ENCODE assay signal across 22 cellular contexts in genomic region chr7:158056761-158057160, GRCh38.
DNase-seq lines count a peak whose midpoint lies in the region; ATAC-seq and TF ChIP-seq lines count a peak whose summit lies in the region.
"Had no signal": no experiment of that assay in that cellular context is flagged by ENCODE, and none has a peak within 500 bp of the region (broad histone marks: within the 10 kb centered on the region; RNA-seq: fewer than 3 reads in every experiment).

No MANE protein-coding gene starts in this region.

- H3K9me3 Mint-ChIP-seq in chondrocyte (ENCODE audit: low read depth) = peaks cover 18% of the 10 kb centered on the region

- no peak overlapping the region for H3K27ac Mint-ChIP-seq in chondrocyte (ENCODE audit: unreplicated experiment)
- H3K27ac Mint-ChIP-seq: CD4-positive, CD25-positive, alpha-beta regulatory T cell; HFFc6 had no signal

- H3K4me3 ChIP-seq in left lung (no peak overlapping the region), upper lobe of right lung (no peak overlapping the region)
- H3K4me3 ChIP-seq: GM12878 had no signal

- no peaks in the 10 kb centered on the region for H3K4me1 Mint-ChIP-seq in chondrocyte (ENCODE audit: low read depth)
- H3K4me1 Mint-ChIP-seq: CD4-positive, CD25-positive, alpha-beta regulatory T cell; CD8-positive, alpha-beta memory T cell had no signal

- H3K4me1 ChIP-seq in left lung (no peaks in the 10 kb centered on the region), upper lobe of right lung (no peaks in the 10 kb centered on the region)
- H3K4me1 ChIP-seq: BE2C had no signal

- no peak for ATAC-seq in left lung
- no peak for ATAC-seq in upper lobe of right lung
- ATAC-seq in HG03039 (IDR thresholded peaks at IDR 0.05; ENCODE audit: unreplicated experiment) = no peak
- ATAC-seq: GM12878, HCT116 had no signal

- TF ChIP-seq CTCF in chondrocyte (IDR thresholded peaks at IDR 0.05) (no peak), left lung (IDR thresholded peaks at IDR 0.05) (no peak), upper lobe of right lung (IDR thresholded peaks at IDR 0.05) (no peak)

- H3K36me3 Mint-ChIP-seq in chondrocyte (ENCODE audit: low read depth) = no peaks in the 10 kb centered on the region
- H3K36me3 Mint-ChIP-seq: CD4-positive, CD25-positive, alpha-beta regulatory T cell; CD8-positive, alpha-beta memory T cell had no signal

- H3K27ac ChIP-seq in left lung (no peak overlapping the region), upper lobe of right lung (no peak overlapping the region)

- no peaks in the 10 kb centered on the region for H3K36me3 ChIP-seq in left lung
- H3K36me3 ChIP-seq in upper lobe of right lung = no peaks in the 10 kb centered on the region
- H3K36me3 ChIP-seq: BE2C had no signal

- peak; percentile 62 for DNase-seq in chondrocyte (ENCODE audit: low spot score)
- peak; percentile 8 to 55 for DNase-seq in left lung
- DNase-seq in posterior vena cava (ENCODE audit: low spot score) = peak; percentile 52
- peak; percentile 37 for DNase-seq in upper lobe of right lung
- no peak for DNase-seq in stimulated activated CD4-positive, alpha-beta T cell treated with anti-CD3 and anti-CD28 coated beads, Interleukin-12 subunit alpha, Interleukin-12 subunit beta, amount 100 ng/mL, for 4 hours
- DNase-seq: ACHN; BE2C; C1 segment of cervical spinal cord; CD4-positive, CD25-positive, alpha-beta regulatory T cell; COR-L47; DMS 273 treated with DMSO at 0.1 percent for 48 hours; DMS53; DND-41; EL; GOT3; H7; HFFc6; IMR-90 had no signal

- H3K27me3 Mint-ChIP-seq in chondrocyte (ENCODE audit: low read depth) = no peaks in the 10 kb centered on the region
- H3K27me3 Mint-ChIP-seq: CD4-positive, CD25-positive, alpha-beta regulatory T cell had no signal

- intact Hi-C loops in left lung (cut with DNase I) (no loop called here), posterior vena cava (cut with DNase I) (no loop called here), upper lobe of right lung (cut with DNase I) (loop anchor here (10.0 kb wide), 1 partner anchor 692 kb away; no protein-coding TSS in a partner anchor)

- no peaks in the 10 kb centered on the region for H3K27me3 ChIP-seq in left lung
- H3K27me3 ChIP-seq in upper lobe of right lung = no peaks in the 10 kb centered on the region
- H3K27me3 ChIP-seq: BE2C had no signal

- no peak overlapping the region for H3K4me3 Mint-ChIP-seq in chondrocyte (ENCODE audit: unreplicated experiment)
- H3K4me3 Mint-ChIP-seq: CD4-positive, CD25-positive, alpha-beta regulatory T cell; CD8-positive, alpha-beta memory T cell; HFFc6 had no signal

- peaks cover 0 to 18% of the 10 kb centered on the region in 2 donors for H3K9me3 ChIP-seq in left lung
- H3K9me3 ChIP-seq in upper lobe of right lung = no peaks in the 10 kb centered on the region
- H3K9me3 ChIP-seq: BE2C had no signal
